In genomic region chr9:131682261-131682660, GRCh38 we compare ENCODE assay signal across 17 cellular contexts. TPM values are rescaled to one million over a fixed set of nuclear protein-coding genes. Genes with fewer than 3 reads are reported as not detected.
DNase-seq lines count a peak whose midpoint lies in the region; ATAC-seq, FAIRE-seq and TF ChIP-seq lines count a peak whose summit lies in the region.
"Had no signal": no experiment of that assay in that cellular context is flagged by ENCODE, and none has a peak within 500 bp of the region (broad histone marks: within the 10 kb centered on the region; RNA-seq: fewer than 3 reads in every experiment).

No MANE protein-coding gene starts in this region.

- no peak for DNase-seq in right cardiac atrium
- DNase-seq in left ventricle myocardium superior, result no peak
- DNase-seq in H1 (ENCODE audit: low read depth in 1 of 2, low spot score in 2 of 2), result no peak
- DNase-seq in neural progenitor cell (ENCODE audit: low spot score), result no peak
- no peak for DNase-seq in activated naive CD4-positive, alpha-beta T cell treated with anti-CD3 and anti-CD28 coated beads, Interleukin-2, amount 50 U/mL, for 16 hours
- DNase-seq in DMS114 treated with DMSO at 0.1 percent for 48 hours (lab: John Stamatoyannopoulos, UW; ENCODE audit: unreplicated experiment), result no peak
- DNase-seq in EL, result no peak
- DNase-seq: amygdala; foreskin melanocyte; NCI-H2029; stimulated activated naive CD8-positive, alpha-beta T cell treated with anti-CD3 and anti-CD28 coated beads, Interleukin-15, amount 100 ng/mL, for 72 hours had no signal

- no peaks in the 10 kb centered on the region for H3K27me3 ChIP-seq in right cardiac atrium (ENCODE audit: control insufficient read depth, insufficient read depth)
- H3K27me3 ChIP-seq in H1 (replicated peaks in 1 of 4; ENCODE audit: control insufficient read depth in 3 of 4, extremely low read depth in 1 of 4, insufficient read depth in 3 of 4, low read length in 3 of 4), result no peaks in the 10 kb centered on the region
- H3K27me3 ChIP-seq in neural progenitor cell, result no peaks in the 10 kb centered on the region

- H3K4me3 Mint-ChIP-seq in neural progenitor cell, result peak overlapping the region; percentile 19
- H3K4me3 Mint-ChIP-seq: stimulated activated naive CD8-positive, alpha-beta T cell treated with anti-CD3 and anti-CD28 coated beads, Interleukin-15, amount 100 ng/mL, for 72 hours had no signal

- peaks cover 51% of the 10 kb centered on the region for H3K4me1 Mint-ChIP-seq in neural progenitor cell

- H3K79me2 ChIP-seq in H1 (ENCODE audit: control insufficient read depth in 1 of 2, insufficient read depth in 2 of 2, low read length in 2 of 2) (peaks cover 0 to 42% of the 10 kb centered on the region in 2 experiments; a peak in 2 of 4 replicates), neural progenitor cell (ENCODE audit: low read depth) (peaks cover 9% of the 10 kb centered on the region)

- H3K36me3 ChIP-seq in H1 (ENCODE audit: control insufficient read depth in 2 of 4, insufficient read depth in 4 of 4, low read length in 3 of 4) (peaks cover 0 to 3% (median 0%) of the 10 kb centered on the region in 4 experiments; a peak in 1 of 8 replicates), neural progenitor cell (no peaks in the 10 kb centered on the region)

- H3K9ac ChIP-seq in H1 (replicated peaks in 1 of 4; ENCODE audit: extremely low read depth in 1 of 4, low read depth in 3 of 4, low read length in 3 of 4) (no peak overlapping the region), neural progenitor cell (no peak overlapping the region)

- H3F3A ChIP-seq in neural progenitor cell (ENCODE audit: low read depth), result peaks cover 34% of the 10 kb centered on the region

- CTCF ChIA-PET in H1 (lab: Charles Lee; ENCODE audit: partially characterized antibody), result interaction anchor here (1.3 to 2.1 kb wide), 2 partner anchors 15 to 40 kb away, joined by 4 to 11 read pairs; no protein-coding TSS in a partner anchor

- peak overlapping the region; percentile 27; the same call in 1 of the 2 replicates for H3K18ac ChIP-seq in H1 (ENCODE audit: extremely low read depth, low read length)

- no peak overlapping the region for H3K14ac ChIP-seq in H1 (ENCODE audit: insufficient read length)

- H3K56ac ChIP-seq in H1 (replicated peaks; ENCODE audit: insufficient read length, low read depth, low read length), result no peak overlapping the region

- H3K4ac ChIP-seq in H1 (replicated peaks; ENCODE audit: insufficient read length, low read depth, low read length), result no peak overlapping the region

- no peak for TF ChIP-seq POLR2A in H1 (IDR thresholded peaks at IDR 0.05; ENCODE audit: control extremely low read depth in 1 of 2, low read depth in 2 of 2, low read length in 2 of 2)

- no peak overlapping the region; the same call in 1 of the 2 replicates for H4K8ac ChIP-seq in H1 (ENCODE audit: extremely low read depth, insufficient read depth, low read length)

- H3K4me2 ChIP-seq in H1 (ENCODE audit: insufficient read depth in 1 of 2, low read depth in 2 of 2, low read length in 2 of 2) (no peak overlapping the region; a peak in 1 of 4 replicates), neural progenitor cell (no peak overlapping the region)

- no peak for FAIRE-seq in H1 (lab: Jason Lieb, UNC)
- FAIRE-seq: keratinocyte had no signal

- H2BK120ac ChIP-seq in H1 (replicated peaks; ENCODE audit: low read depth, low read length), result no peak overlapping the region

- H2BK20ac ChIP-seq in H1 (ENCODE audit: low read length), result no peak overlapping the region

- H3K36me3 Mint-ChIP-seq in neural progenitor cell, result peaks cover 17% of the 10 kb centered on the region

- peak overlapping the region; percentile 12 for H3K4me3 ChIP-seq in right cardiac atrium (ENCODE audit: low read length)
- H3K4me3 ChIP-seq in H1 (ENCODE audit: extremely low read depth in 1 of 4, insufficient read depth in 2 of 4, low read depth in 3 of 4, low read length in 4 of 4), result no peak overlapping the region
- H3K4me3 ChIP-seq in neural progenitor cell, result no peak overlapping the region

- no peak for TF ChIP-seq RAD21 in H1 (IDR thresholded peaks at IDR 0.05 in 1 of 2, conservative IDR thresholded peaks at IDR 0.05 in 1 of 2; ENCODE audit: low read depth in 2 of 2, low read length in 2 of 2)

- peak overlapping the region; percentile 68; the same call in 1 of the 2 replicates for H2BK5ac ChIP-seq in H1 (ENCODE audit: low read depth, low read length)

- H3K79me1 ChIP-seq in H1 (ENCODE audit: low read depth, low read length), result no peaks in the 10 kb centered on the region; the same call in 1 of the 2 replicates

- H3K23ac ChIP-seq in H1 (ENCODE audit: insufficient read length), result no peak overlapping the region

- no peak overlapping the region for H2AK5ac ChIP-seq in H1 (ENCODE audit: low read depth, low read length)

- no peak overlapping the region for H2BK15ac ChIP-seq in H1 (ENCODE audit: low read length)

- peaks cover 5% of the 10 kb centered on the region for H3K27me3 Mint-ChIP-seq in neural progenitor cell (ENCODE audit: insufficient read depth, low read depth)
- H3K27me3 Mint-ChIP-seq: stimulated activated naive CD8-positive, alpha-beta T cell treated with anti-CD3 and anti-CD28 coated beads, Interleukin-15, amount 100 ng/mL, for 72 hours had no signal

- H3K9me3 ChIP-seq in right cardiac atrium (ENCODE audit: control insufficient read depth, low read length) (no peaks in the 10 kb centered on the region), H1 (ENCODE audit: insufficient read depth in 2 of 2, low read depth in 1 of 2, low read length in 1 of 2) (peaks cover 6 to 7% of the 10 kb centered on the region in 2 experiments; a peak in 3 of 4 replicates), neural progenitor cell (ENCODE audit: low read depth) (no peaks in the 10 kb centered on the region)

- intact Hi-C loops in right cardiac atrium (cut with DNase I), result no loop called here
- intact Hi-C loops in left ventricle myocardium superior (cut with micrococcal nuclease), result no loop called here

- peaks cover 20% of the 10 kb centered on the region for H3K4me1 ChIP-seq in right cardiac atrium (ENCODE audit: control insufficient read depth, insufficient read depth, low read length)
- peaks cover 3 to 21% (median 18%) of the 10 kb centered on the region in 4 experiments for H3K4me1 ChIP-seq in H1 (replicated peaks in 1 of 4; ENCODE audit: control insufficient read depth in 3 of 4, insufficient read depth in 4 of 4, low read length in 3 of 4)
- peaks cover 48% of the 10 kb centered on the region for H3K4me1 ChIP-seq in neural progenitor cell

- H3K9me3 Mint-ChIP-seq in neural progenitor cell, result peaks cover 13% of the 10 kb centered on the region
- H3K9me3 Mint-ChIP-seq: activated T-helper 2 cell treated with anti-CD3 and anti-CD28 coated beads, Interferon-gamma antibody, Interleukin-2, Interleukin-4, amounts not matched to agents 10 μg/mL and 5 μg/mL and 100 μg/mL, durations not matched to agents 14 hours and 24 hours and 36 hours; stimulated activated naive CD8-positive, alpha-beta T cell treated with anti-CD3 and anti-CD28 coated beads, Interleukin-15, amount 100 ng/mL, for 72 hours had no signal

- WGBS in right cardiac atrium, result 35% methylated on average over 11 of the region's 11 CpGs
- 87% methylated on average over 11 of the region's 11 CpGs; no CpG with 5 or more reads in 1 of the 2 experiments for WGBS in H1 (ENCODE audit: extremely low coverage in 1 of 2, insufficient coverage in 1 of 2, insufficient read length in 1 of 2, insufficient replicate concordance in 2 of 2, low coverage in 1 of 2, low lambda C conversion rate in 2 of 2, missing lambda C conversion rate in 1 of 2), 2 experiments

- TF ChIP-seq EP300 in H1 (IDR thresholded peaks at IDR 0.05; ENCODE audit: borderline replicate concordance in 1 of 2, low read depth in 2 of 2, low read length in 2 of 2), result no peak

- TF ChIP-seq CTCF in H1 (IDR thresholded peaks at IDR 0.05; ENCODE audit: control extremely low read depth in 1 of 3, insufficient read depth in 1 of 3, low read depth in 1 of 3, low read length in 3 of 3), result no peak
- no peak for TF ChIP-seq CTCF in neural progenitor cell (IDR thresholded peaks at IDR 0.05)

- H2BK12ac ChIP-seq in H1 (ENCODE audit: low read depth, low read length), result no peak overlapping the region

- H2AFZ ChIP-seq in H1 (ENCODE audit: low read length) (no peak overlapping the region), neural progenitor cell (replicated peaks) (no peak overlapping the region)

- no peak overlapping the region for H4K5ac ChIP-seq in H1 (ENCODE audit: insufficient read length, low read depth, low read length)

- ATAC-seq in right cardiac atrium (no peak), left ventricle myocardium superior (no peak), HG02759 (IDR thresholded peaks at IDR 0.05; ENCODE audit: unreplicated experiment) (no peak)
- ATAC-seq: HCT116; stimulated activated naive CD8-positive, alpha-beta T cell treated with anti-CD3 and anti-CD28 coated beads, Interleukin-15, amount 100 ng/mL, for 72 hours had no signal

- no peaks in the 10 kb centered on the region for H4K20me1 ChIP-seq in H1 (replicated peaks in 1 of 2; ENCODE audit: control insufficient read depth in 1 of 2, insufficient read depth in 2 of 2, low read length in 2 of 2)
- H4K20me1 ChIP-seq in neural progenitor cell (ENCODE audit: low read depth), result no peaks in the 10 kb centered on the region

- H3K27ac Mint-ChIP-seq in neural progenitor cell, result no peak overlapping the region
- H3K27ac Mint-ChIP-seq: activated T-helper 2 cell treated with anti-CD3 and anti-CD28 coated beads, Interferon-gamma antibody, Interleukin-2, Interleukin-4, amounts not matched to agents 10 μg/mL and 5 μg/mL and 100 μg/mL, durations not matched to agents 14 hours and 24 hours and 36 hours; stimulated activated naive CD8-positive, alpha-beta T cell treated with anti-CD3 and anti-CD28 coated beads, Interleukin-15, amount 100 ng/mL, for 72 hours had no signal

- POLR2A ChIA-PET in H1 (lab: Charles Lee; ENCODE audit: partially characterized antibody), result interaction anchor here (0.9 to 1.9 kb wide), 5 partner anchors 10 to 46 kb away, joined by 3 to 5 read pairs (median 3); no protein-coding TSS in a partner anchor

- no peak overlapping the region for H4K91ac ChIP-seq in H1 (replicated peaks; ENCODE audit: insufficient read length, low read length)

- H3K27ac ChIP-seq in right cardiac atrium (ENCODE audit: low read length) (peak overlapping the region; percentile 77), H1 (ENCODE audit: low read depth, low read length) (no peak overlapping the region), neural progenitor cell (peak overlapping the region; percentile 67)
- H3K27ac ChIP-seq: HL-60, RWPE1 had no signal

- no peaks in the 10 kb centered on the region for H3K23me2 ChIP-seq in H1 (ENCODE audit: low read depth, low read length)

RNA-seq across cellular contexts. Expression of gene RAPGEF1, which starts 57.6 kb away (rescaled TPM):
- total RNA-seq in right cardiac atrium (100 to 1,000 TPM in 1 of 4 donors, 10 to 100 TPM in 3; 82.3 to 100 (median 93.0) TPM), left ventricle myocardium superior (156 TPM), neural progenitor cell (ENCODE audit: low replicate concordance) (33.3 and 34.6 TPM in 2 replicates)
- polyA plus RNA-seq in right cardiac atrium (58.5 TPM), H1 (2011; rRNA removed) (29.7 and 38.2 TPM in 2 replicates)
- total RNA-seq in H1 (2021; fragmentation: NEBNext Ultra II Directional; extraction: Animal tissue kit (Norgen Biotek cat#: 25700)), result 73.8 and 78.9 TPM in 2 replicates
- 28.4 TPM for polyA plus RNA-seq in H1 (2011; cell fraction: cytosol; rRNA removed)
- 54.3 TPM for polyA plus RNA-seq in H1 (2011; cell fraction: nucleus; rRNA removed)
- 39.8 to 47.1 TPM (median 45.5 TPM) in 4 replicates for polyA plus RNA-seq in H1 (2012, experiment 1 of 2)
- 36.6 TPM for polyA plus RNA-seq in H1 (2012, experiment 2 of 2)
- 43.6 TPM for polyA plus RNA-seq in H1 (2013, experiment 1 of 2)
- polyA plus RNA-seq in H1 (2013, experiment 2 of 2), result 46.5 TPM
- polyA minus RNA-seq in H1 (2011; rRNA and poly(A)+ RNA removed), result 30.4 and 36.4 TPM in 2 replicates
- 22.6 TPM for polyA minus RNA-seq in H1 (2011; cell fraction: cytosol; rRNA and poly(A)+ RNA removed)
- 22.7 TPM for polyA minus RNA-seq in H1 (2011; cell fraction: nucleus; rRNA and poly(A)+ RNA removed)
